In the genomic region with DNA sequence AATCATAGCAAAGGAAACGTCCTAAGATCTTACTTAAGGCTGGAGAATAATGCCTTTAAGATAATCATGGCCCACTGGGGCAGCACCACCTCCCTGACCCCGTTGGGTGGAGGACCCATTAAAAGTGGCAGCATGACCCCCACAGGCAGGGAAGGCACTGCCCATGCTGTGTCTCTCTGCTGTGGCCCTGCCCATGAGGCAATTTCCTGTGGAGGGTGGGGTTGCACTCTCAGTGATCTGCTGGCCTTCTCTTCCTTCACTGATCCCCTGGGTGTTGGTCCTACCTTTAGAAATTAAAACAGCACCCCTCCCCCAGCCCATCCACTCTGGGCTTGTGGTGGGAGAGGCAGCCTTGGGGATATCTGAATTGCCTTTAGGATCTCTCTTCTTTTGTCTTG, we compare ENCODE assay signal across 10 cellular contexts. TPM values are rescaled to one million over a fixed set of nuclear protein-coding genes. Genes with fewer than 3 reads are reported as not detected.
DNase-seq lines count a peak whose midpoint lies in the region; ATAC-seq and TF ChIP-seq lines count a peak whose summit lies in the region.
"Had no signal": no experiment of that assay in that cellular context is flagged by ENCODE, and none has a peak within 500 bp of the region (broad histone marks: within the 10 kb centered on the region; RNA-seq: fewer than 3 reads in every experiment).

No MANE protein-coding gene starts in this region.

- H3K27me3 Mint-ChIP-seq in CD14-positive monocyte (ENCODE audit: low read depth in 3 of 3) (peaks cover 0 to 4% (median 0%) of the 10 kb centered on the region in 3 donors), endodermal cell (ENCODE audit: insufficient read depth) (no peaks in the 10 kb centered on the region)

- H3K9me3 ChIP-seq in endodermal cell (ENCODE audit: control insufficient read depth, low read length) (peaks cover 9% of the 10 kb centered on the region), neutrophil (no peaks in the 10 kb centered on the region)

- no peak for TF ChIP-seq CTCF in CD14-positive monocyte (IDR thresholded peaks at IDR 0.05)
- TF ChIP-seq CTCF in endodermal cell (conservative IDR thresholded peaks at IDR 0.05): no peak
- TF ChIP-seq CTCF in neutrophil (IDR thresholded peaks at IDR 0.05): no peak

- H3K4me1 ChIP-seq in endodermal cell (ENCODE audit: control insufficient read depth, insufficient read depth, low read length) (peaks cover 5% of the 10 kb centered on the region), neutrophil (ENCODE audit: control insufficient read depth in 1 of 2, insufficient read depth in 1 of 2, low read depth in 1 of 2, low read length in 1 of 2) (peaks cover 27 to 28% of the 10 kb centered on the region in 2 experiments)

- no peaks in the 10 kb centered on the region for H3K27me3 ChIP-seq in endodermal cell (ENCODE audit: control insufficient read depth, insufficient read depth, low read length, poor library complexity, severe bottlenecking)
- no peaks in the 10 kb centered on the region for H3K27me3 ChIP-seq in neutrophil

- no peak for DNase-seq in CD14-positive monocyte (ENCODE audit: low spot score)
- DNase-seq in MV-4-11 (lab: John Stamatoyannopoulos, UW): peak; percentile 43
- peak; percentile 41 for DNase-seq in endodermal cell
- DNase-seq in Kasumi-1 (lab: John Stamatoyannopoulos, UW): no peak
- DNase-seq: DMS153, NCI-H510A treated with DMSO at 0.1 percent for 48 hours had no signal

- no peak overlapping the region for H3K4me3 ChIP-seq in endodermal cell (ENCODE audit: low read length)
- H3K4me3 ChIP-seq in neutrophil (ENCODE audit: low read depth in 1 of 2, low read length in 1 of 2): no peak overlapping the region

- H3K4me1 Mint-ChIP-seq in CD14-positive monocyte: peaks cover 55% of the 10 kb centered on the region
- peaks cover 27% of the 10 kb centered on the region for H3K4me1 Mint-ChIP-seq in endodermal cell

- peaks cover 4 to 13% (median 7%) of the 10 kb centered on the region in 7 donors for H3K9me3 Mint-ChIP-seq in CD14-positive monocyte
- peaks cover 13% of the 10 kb centered on the region for H3K9me3 Mint-ChIP-seq in endodermal cell

- ATAC-seq in HG02610 (IDR thresholded peaks at IDR 0.05; ENCODE audit: unreplicated experiment) (no peak), HG03432 (IDR thresholded peaks at IDR 0.05; ENCODE audit: unreplicated experiment) (no peak), HG03439 (IDR thresholded peaks at IDR 0.05; ENCODE audit: unreplicated experiment) (no peak)

- H3K36me3 Mint-ChIP-seq in CD14-positive monocyte: no peaks in the 10 kb centered on the region
- H3K36me3 Mint-ChIP-seq in endodermal cell (ENCODE audit: low read depth): peaks cover 22% of the 10 kb centered on the region

- H3K4me3 Mint-ChIP-seq in CD14-positive monocyte (peak overlapping the region in 1 of 2 donors; percentile 35), endodermal cell (no peak overlapping the region)

- no peak overlapping the region for H3K27ac ChIP-seq in endodermal cell (ENCODE audit: low read depth, low read length)
- H3K27ac ChIP-seq in neutrophil: peak overlapping the region; percentile 78

- 81% methylated on average over 2 of the region's 2 CpGs; no CpG with 5 or more reads in 1 of the 2 experiments for WGBS in endodermal cell (ENCODE audit: insufficient coverage in 1 of 2, insufficient read length in 1 of 2), 2 experiments

- H3K36me3 ChIP-seq in endodermal cell (ENCODE audit: control insufficient read depth, insufficient read depth, low read length): no peaks in the 10 kb centered on the region
- no peaks in the 10 kb centered on the region for H3K36me3 ChIP-seq in neutrophil

- H3K27ac Mint-ChIP-seq in CD14-positive monocyte (peak overlapping the region; percentile 13 to 94 (median 76)), endodermal cell (no peak overlapping the region)

- intact Hi-C loops in CD14-positive monocyte (cut with micrococcal nuclease): no loop called here

- no peak overlapping the region for H3K9ac ChIP-seq in endodermal cell (ENCODE audit: extremely low read depth, low read length, poor library complexity, severe bottlenecking)

RNA-seq across cellular contexts. Expression of gene KLRK1, which starts 17.3 kb away (rescaled TPM):
- polyA plus RNA-seq in CD14-positive monocyte: 1 to 10 TPM; 1.3 TPM
- under 1 TPM in 1 of 2 donors, not detected in 1; 0.24 TPM for total RNA-seq in endodermal cell
- polyA plus RNA-seq in endodermal cell (2013, experiment 1 of 2): not detected
- not detected for polyA plus RNA-seq in endodermal cell (2013, experiment 2 of 2)

RNA-seq across cellular contexts. Expression of gene KLRC4, which starts 37.0 kb away (rescaled TPM):
- not detected for polyA plus RNA-seq in CD14-positive monocyte
- total RNA-seq in endodermal cell: not detected
- not detected for polyA plus RNA-seq in endodermal cell (2013, experiment 1 of 2)
- polyA plus RNA-seq in endodermal cell (2013, experiment 2 of 2): not detected

RNA-seq across cellular contexts. Expression of gene KLRC3, which starts 47.9 kb away (rescaled TPM):
- not detected for polyA plus RNA-seq in CD14-positive monocyte
- not detected for total RNA-seq in endodermal cell
- polyA plus RNA-seq in endodermal cell (2013, experiment 1 of 2): not detected
- polyA plus RNA-seq in endodermal cell (2013, experiment 2 of 2): not detected

Comparison
In these comparisons a context has a peak if more than half of its experiments do, and no peak if none do; other contexts are left out.
1. DNase-seq: peak in MV-4-11 (single experiment) and endodermal cell (single experiment); none in CD14-positive monocyte (single experiment) and Kasumi-1 (0 of 2).